13 cellular contexts compared by ENCODE assay signal in genomic region chr7:91276909-91277308, GRCh38.
DNase-seq lines count a peak whose midpoint lies in the region; ATAC-seq and TF ChIP-seq lines count a peak whose summit lies in the region.
"Had no signal": no experiment of that assay in that cellular context is flagged by ENCODE, and none has a peak within 500 bp of the region (broad histone marks: within the 10 kb centered on the region; RNA-seq: fewer than 3 reads in every experiment).

No MANE protein-coding gene starts in this region.

- DNase-seq in GM12865 (ENCODE audit: low read depth): peak; percentile 51
- DNase-seq in DMS79 (lab: John Stamatoyannopoulos, UW): no peak
- no peak for DNase-seq in stimulated activated CD8-positive, alpha-beta memory T cell treated with anti-CD3 and anti-CD28 coated beads, Interleukin-4, amount 100 ng/mL, for 48 hours
- no peak for DNase-seq in activated effector memory CD4-positive, alpha-beta T cell treated with Interleukin-2 at 50 U/mL for 16 hours
- DNase-seq in posterior cingulate gyrus: no peak
- DNase-seq: esophagus squamous epithelium, SHP77 treated with DMSO at 0.1 percent for 48 hours had no signal

- H3K4me3 ChIP-seq in GM12865 (ENCODE audit: low read depth, low read length): no peak overlapping the region
- H3K4me3 ChIP-seq: esophagus squamous epithelium, right atrium auricular region had no signal

- no peak for TF ChIP-seq CTCF in GM12865 (IDR thresholded peaks at IDR 0.05; ENCODE audit: insufficient read depth, low read depth, low read length, missing control alignments)

- intact Hi-C loops in posterior cingulate gyrus (cut with DNase I): no loop called here

- ATAC-seq in GM19452 (IDR thresholded peaks at IDR 0.05; ENCODE audit: unreplicated experiment) (peak; percentile 92), HG02870 (IDR thresholded peaks at IDR 0.05; ENCODE audit: unreplicated experiment) (peak; percentile 95), HG03521 (IDR thresholded peaks at IDR 0.05; ENCODE audit: unreplicated experiment) (peak; percentile 86)
- ATAC-seq: activated T-helper 17 cell treated with anti-CD3 and anti-CD28 coated beads, Interleukin-2, amount 50 U/mL, for 72 hours; WTC11 had no signal
